In genomic region chr5:140966293-140967225, GRCh38 we compare ENCODE assay signal across 8 cellular contexts. TPM values are rescaled to one million over a fixed set of nuclear protein-coding genes. Genes with fewer than 3 reads are reported as not detected.
DNase-seq lines count a peak whose midpoint lies in the region; ATAC-seq, FAIRE-seq and TF ChIP-seq lines count a peak whose summit lies in the region.

Gene PCDHAC2 (plus strand): TSS chr5:140966476. CDS start chr5:140966767, 291 bp downstream.

- peaks cover 36% of the 10 kb centered on the region for H3K27me3 Mint-ChIP-seq in activated T-helper 17 cell treated with anti-CD3 and anti-CD28 coated beads, Interleukin-2, amount 50 U/mL, for 72 hours

- H3K27ac ChIP-seq in A549 (peak within 1 kb of the TSS; percentile 76 to 90), angular gyrus (ENCODE audit: low read depth, low read length) (peak within 1 kb of the TSS; percentile 90)

- ATAC-seq in A549 (peak; percentile 86 to 92), GM21447 (IDR thresholded peaks at IDR 0.05; ENCODE audit: unreplicated experiment) (no peak), GM18505 (IDR thresholded peaks at IDR 0.05; ENCODE audit: unreplicated experiment) (no peak)
- no peak for ATAC-seq in activated T-helper 17 cell treated with anti-CD3 and anti-CD28 coated beads, Interleukin-2, amount 50 U/mL, for 72 hours (replicated peaks)

- 35% methylated on average over 60 of the region's 80 CpGs for WGBS in A549 (ENCODE audit: missing lambda C conversion rate)

- DNase-seq in A549 (ENCODE audit: low read depth in 1 of 2, low spot score in 1 of 2) (peak; percentile 41 to 68), LoVo (ENCODE audit: low spot score) (peak; percentile 29), iPS DF 19.7 (ENCODE audit: low read depth, low spot score) (peak; percentile 76), renal cortical epithelial cell (ENCODE audit: low read depth) (peak; percentile 22)

- peak within 1 kb of the TSS; percentile 53 for H3K4me3 ChIP-seq in A549

- FAIRE-seq in A549 (lab: Jason Lieb, UNC) = no peak

- H3K4me3 Mint-ChIP-seq in activated T-helper 17 cell treated with anti-CD3 and anti-CD28 coated beads, Interleukin-2, amount 50 U/mL, for 72 hours = no peak within 1 kb of the TSS

- TF ChIP-seq CTCF in A549 (IDR thresholded peaks at IDR 0.05) = no peak

- H3K9me3 Mint-ChIP-seq in activated T-helper 17 cell treated with anti-CD3 and anti-CD28 coated beads, Interleukin-2, amount 50 U/mL, for 72 hours = no peaks in the 10 kb centered on the region

- TF ChIP-seq EP300 in A549 (IDR thresholded peaks at IDR 0.05) = no peak

- H3K4me1 ChIP-seq in A549 = peaks cover 7% of the 10 kb centered on the region; the same call in 1 of the 3 replicates

- peak; percentile 28 for TF ChIP-seq POLR2A in A549 (IDR thresholded peaks at IDR 0.05; ENCODE audit: low read length)
- no peak for TF ChIP-seq POLR2A in GM18505 (IDR thresholded peaks at IDR 0.05; ENCODE audit: borderline replicate concordance, extremely low read depth, insufficient read depth, insufficient read length)

- POLR2A ChIA-PET in A549 (lab: Yijun Ruan, JAX) = interaction anchor here (0.8 to 1.9 kb wide), 2 partner anchors 35 to 73 kb away, joined by 3 to 5 read pairs; no protein-coding TSS in a partner anchor

- H3K4me2 ChIP-seq in A549 = peak within 1 kb of the TSS; percentile 77

- H3K9me3 ChIP-seq in A549 = no peaks in the 10 kb centered on the region

- no peak within 1 kb of the TSS for H3K27ac Mint-ChIP-seq in activated T-helper 17 cell treated with anti-CD3 and anti-CD28 coated beads, Interleukin-2, amount 50 U/mL, for 72 hours

- TF ChIP-seq RAD21 in A549 (conservative IDR thresholded peaks at IDR 0.05 in 1 of 2, IDR thresholded peaks at IDR 0.05 in 1 of 2) = no peak

- no peaks in the 10 kb centered on the region for H3K36me3 Mint-ChIP-seq in activated T-helper 17 cell treated with anti-CD3 and anti-CD28 coated beads, Interleukin-2, amount 50 U/mL, for 72 hours (ENCODE audit: low read depth)

- H3K4me1 Mint-ChIP-seq in activated T-helper 17 cell treated with anti-CD3 and anti-CD28 coated beads, Interleukin-2, amount 50 U/mL, for 72 hours = no peaks in the 10 kb centered on the region

- CTCF ChIA-PET in A549 (lab: Yijun Ruan, JAX) = interaction anchor here (0.9 to 3.2 kb wide), 8 partner anchors 13 to 160 kb away, joined by 3 to 18 read pairs (median 5); partner anchors contain the start of genes PCDHA4, PCDHA5 and PCDHAC1

TF ChIP-seq in A549, 52 proteins besides CTCF, POLR2A, EP300 and RAD21:
- TF ChIP-seq FOXS1 (CRISPR knock-in tag; IDR thresholded peaks at IDR 0.05) (no peak), E2F6 (IDR thresholded peaks at IDR 0.05; ENCODE audit: borderline replicate concordance, low read depth) (0 out of 2 replicates have a peak, but pooled peaks have one; percentile 32), JUN (IDR thresholded peaks at IDR 0.05) (peak in 1 of 2 experiments; percentile 42; a peak in 2 of 5 replicates), ELK1 (IDR thresholded peaks at IDR 0.05; ENCODE audit: low read depth, low read length) (no peak), SREBF2 (IDR thresholded peaks at IDR 0.05) (no peak), BHLHE40 (IDR thresholded peaks at IDR 0.05; ENCODE audit: low read depth, low read length) (peak; percentile 55; the same call in 1 of the 2 replicates), SMC3 (IDR thresholded peaks at IDR 0.05) (0 out of 3 replicates have a peak, but pooled peaks have one; percentile 6), MAX (IDR thresholded peaks at IDR 0.05) (peak; percentile 48; the same call in 1 of the 2 replicates)

RNA-seq across cellular contexts. Expression of gene PCDHAC2, which starts in this region (rescaled TPM):
- polyA plus RNA-seq in A549 (2011; rRNA removed) (5.3 and 6.3 TPM in 2 replicates), A549 (2017; fragmentation: RNase III; extraction: RNeasy Plus Mini Kit Qiagen cat#74134 plus additional on column Dnase treatment) (1.1 to 1.2 TPM (median 1.2 TPM) in 3 replicates)
- polyA plus RNA-seq in A549 (2012; cell fraction: cytosol; rRNA removed) = 1.8 and 2.6 TPM in 2 replicates
- polyA plus RNA-seq in A549 (2012; cell fraction: nucleus; rRNA removed) = 1.8 and 2.7 TPM in 2 replicates
- 17.9 and 18.7 TPM in 2 replicates for polyA minus RNA-seq in A549 (2011; rRNA and poly(A)+ RNA removed)
- 1.0 and 1.1 TPM in 2 replicates for total RNA-seq in renal cortical epithelial cell
- not detected for total RNA-seq in activated T-helper 17 cell treated with anti-CD3 and anti-CD28 coated beads, Interleukin-2, amount 50 U/mL, for 72 hours

Comparison
In these comparisons a context has a peak if more than half of its experiments do, and no peak if none do; other contexts are left out.
1. ATAC-seq: peak in A549 (2 of 2); none in GM21447 (single experiment), activated T-helper 17 cell treated with anti-CD3 and anti-CD28 coated beads, Interleukin-2, amount 50 U/mL, for 72 hours (single experiment) and GM18505 (single experiment).
2. DNase-seq: peak in every context shown above with its lines; median percentile 76 in iPS DF 19.7; 54 in A549; 29 in LoVo; 22 in renal cortical epithelial cell.